15 cellular contexts compared by ENCODE assay signal in the genomic region with DNA sequence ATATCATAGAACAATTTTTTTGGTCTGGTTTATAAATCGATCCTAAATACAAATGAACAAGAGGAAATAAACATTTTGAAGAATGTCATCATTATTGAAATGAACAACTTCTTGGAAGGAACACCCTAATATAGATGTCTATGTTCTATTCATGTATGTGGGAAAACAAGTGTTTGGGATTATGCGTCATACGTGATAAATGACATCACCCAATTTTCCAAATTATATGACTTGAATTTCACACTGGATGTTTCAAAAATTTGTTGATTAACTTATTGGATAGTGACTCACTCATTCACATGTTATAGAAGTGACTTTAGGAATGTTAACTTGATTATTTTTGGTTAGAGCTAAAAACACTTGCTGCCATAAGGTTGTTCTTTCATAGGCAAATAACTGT. TPM values are rescaled to one million over a fixed set of nuclear protein-coding genes. Genes with fewer than 3 reads are reported as not detected.
DNase-seq lines count a peak whose midpoint lies in the region; ATAC-seq, FAIRE-seq and TF ChIP-seq lines count a peak whose summit lies in the region.
"Had no signal": no experiment of that assay in that cellular context is flagged by ENCODE, and none has a peak within 500 bp of the region (broad histone marks: within the 10 kb centered on the region; RNA-seq: fewer than 3 reads in every experiment).

No MANE protein-coding gene starts in this region.

- CTCF ChIA-PET in endothelial cell of umbilical vein (lab: Charles Lee), result interaction anchor here (1.5 to 1.7 kb wide), 2 partner anchors 10 to 12 kb away, joined by 3 to 4 read pairs; no protein-coding TSS in a partner anchor

- H3K36me3 Mint-ChIP-seq in CD4-positive, CD25-positive, alpha-beta regulatory T cell, result peaks cover 42% of the 10 kb centered on the region
- 0 out of 3 replicates have a peak, but pooled peaks cover 3% of the 10 kb centered on the region for H3K36me3 Mint-ChIP-seq in GM23338 (ENCODE audit: low read depth)

- TF ChIP-seq POLR2A in endothelial cell of umbilical vein (IDR thresholded peaks at IDR 0.05; ENCODE audit: low read depth, low read length), result no peak

- H3K9me2 ChIP-seq in GM23338 (ENCODE audit: insufficient read depth), result no peaks in the 10 kb centered on the region

- H3K4me1 Mint-ChIP-seq in CD4-positive, CD25-positive, alpha-beta regulatory T cell, result peaks cover 23 to 59% (median 44%) of the 10 kb centered on the region in 4 donors
- peaks cover 21% of the 10 kb centered on the region for H3K4me1 Mint-ChIP-seq in GM23338

- H3K4me3 Mint-ChIP-seq in CD4-positive, CD25-positive, alpha-beta regulatory T cell, result no peak overlapping the region
- no peak overlapping the region for H3K4me3 Mint-ChIP-seq in GM23338
- H3K4me3 Mint-ChIP-seq: CD8-positive, alpha-beta T cell had no signal

- no peak overlapping the region for H3K4me2 ChIP-seq in GM23338
- no peak overlapping the region for H3K4me2 ChIP-seq in endothelial cell of umbilical vein (ENCODE audit: insufficient read depth, low read length)

- TF ChIP-seq CTCF in GM23338 (conservative IDR thresholded peaks at IDR 0.05; ENCODE audit: low read depth in 2 of 2), result no peak
- no peak for TF ChIP-seq CTCF in endothelial cell of umbilical vein (IDR thresholded peaks at IDR 0.05; ENCODE audit: extremely low read depth in 1 of 2, insufficient read depth in 1 of 2, low read depth in 1 of 2, low read length in 2 of 2)

- H4K20me1 ChIP-seq in GM23338 (replicated peaks; ENCODE audit: insufficient read depth), result no peaks in the 10 kb centered on the region
- H4K20me1 ChIP-seq in endothelial cell of umbilical vein (replicated peaks; ENCODE audit: control insufficient read depth, extremely low read depth, insufficient read depth, low read length), result no peaks in the 10 kb centered on the region

- FAIRE-seq in endothelial cell of umbilical vein (lab: Jason Lieb, UNC), result no peak
- FAIRE-seq: A204.1, H54 had no signal

- peak overlapping the region; percentile 43 for H3K27ac ChIP-seq in CD4-positive, CD25-positive, alpha-beta regulatory T cell (ENCODE audit: insufficient read depth, low read length, poor library complexity, severe bottlenecking)
- H3K27ac ChIP-seq in GM23338 (ENCODE audit: low read depth) (no peak overlapping the region), SK-N-MC (peak overlapping the region; percentile 96), endothelial cell of umbilical vein (ENCODE audit: insufficient read depth, low read depth, low read length) (no peak overlapping the region)
- H3K27ac ChIP-seq: C4-2B had no signal

- H3F3A ChIP-seq in GM23338 (replicated peaks; ENCODE audit: low read depth), result no peaks in the 10 kb centered on the region

- no peak for DNase-seq in CD4-positive, CD25-positive, alpha-beta regulatory T cell
- DNase-seq in GM23338 (ENCODE audit: low spot score) (no peak), SK-N-MC (ENCODE audit: low read depth, low spot score) (no peak), endothelial cell of umbilical vein (ENCODE audit: low read depth, low spot score) (no peak), DMS53 treated with DMSO at 0.1 percent for 48 hours (lab: John Stamatoyannopoulos, UW; ENCODE audit: unreplicated experiment) (no peak)
- no peak for DNase-seq in stimulated activated naive CD4-positive, alpha-beta T cell (lab: John Stamatoyannopoulos, UW)
- DNase-seq: BE2C; CD8-positive, alpha-beta T cell; COR-L47 had no signal

- no peaks in the 10 kb centered on the region for H3K9me3 ChIP-seq in CD4-positive, CD25-positive, alpha-beta regulatory T cell (ENCODE audit: control insufficient read depth in 2 of 2, low read length in 2 of 2)
- no peaks in the 10 kb centered on the region for H3K9me3 ChIP-seq in SK-N-MC (ENCODE audit: low read depth, low read length)
- no peaks in the 10 kb centered on the region for H3K9me3 ChIP-seq in endothelial cell of umbilical vein (replicated peaks; ENCODE audit: control insufficient read depth, insufficient read depth, low read length)
- H3K9me3 ChIP-seq: BE2C had no signal

- H3K36me3 ChIP-seq in CD4-positive, CD25-positive, alpha-beta regulatory T cell (ENCODE audit: control insufficient read depth, insufficient read depth, low read length), result peaks cover 3% of the 10 kb centered on the region
- H3K36me3 ChIP-seq in GM23338 (ENCODE audit: insufficient read depth), result no peaks in the 10 kb centered on the region
- peaks cover 24% of the 10 kb centered on the region for H3K36me3 ChIP-seq in SK-N-MC (ENCODE audit: insufficient read depth, low read length)
- no peaks in the 10 kb centered on the region for H3K36me3 ChIP-seq in endothelial cell of umbilical vein (ENCODE audit: control insufficient read depth in 2 of 2, extremely low read depth in 1 of 2, insufficient read depth in 2 of 2, low read length in 2 of 2)
- H3K36me3 ChIP-seq: BE2C had no signal

- H3K79me2 ChIP-seq in GM23338 (replicated peaks; ENCODE audit: insufficient read depth) (no peaks in the 10 kb centered on the region), endothelial cell of umbilical vein (ENCODE audit: control insufficient read depth, insufficient read depth, low read length) (no peaks in the 10 kb centered on the region)

- intact Hi-C loops in endothelial cell of umbilical vein (cut with micrococcal nuclease), result no loop called here

- no peak overlapping the region for H2AFZ ChIP-seq in GM23338
- H2AFZ ChIP-seq in endothelial cell of umbilical vein (ENCODE audit: low read depth, low read length), result no peak overlapping the region

- peak overlapping the region; percentile 56 for H3K4me3 ChIP-seq in CD4-positive, CD25-positive, alpha-beta regulatory T cell (ENCODE audit: low read depth, low read length)
- H3K4me3 ChIP-seq in GM23338 (no peak overlapping the region), SK-N-MC (no peak overlapping the region), endothelial cell of umbilical vein (replicated peaks in 1 of 3; ENCODE audit: insufficient read depth in 1 of 3, low read depth in 1 of 3, low read length in 3 of 3) (no peak overlapping the region)

- BruUV-seq in endothelial cell of umbilical vein (replicated peaks; lab: Mats Ljungman, UMichigan), result no TSS peak

- POLR2A ChIA-PET in endothelial cell of umbilical vein (lab: Charles Lee), result no interaction called here

- H3K9ac ChIP-seq in SK-N-MC (ENCODE audit: insufficient read length) (no peak overlapping the region), endothelial cell of umbilical vein (replicated peaks; ENCODE audit: extremely low read depth, insufficient read depth, low read length) (no peak overlapping the region)

- peak overlapping the region in 2 of 3 donors; percentile 25 to 90 for H3K27ac Mint-ChIP-seq in CD4-positive, CD25-positive, alpha-beta regulatory T cell
- peak overlapping the region; percentile 39; the same call in 1 of the 2 replicates for H3K27ac Mint-ChIP-seq in GM23338
- H3K27ac Mint-ChIP-seq: CD8-positive, alpha-beta T cell had no signal

- dilution Hi-C loops in endothelial cell of umbilical vein (cut with MboI; ENCODE audit: extremely low pct_ligation_motif_present, low sequenced_read_pairs), result no loop called here

- peaks cover 33% of the 10 kb centered on the region for H3K4me1 ChIP-seq in CD4-positive, CD25-positive, alpha-beta regulatory T cell (ENCODE audit: control insufficient read depth, insufficient read depth, low read length, poor library complexity, severe bottlenecking)
- H3K4me1 ChIP-seq in GM23338 (ENCODE audit: insufficient read depth) (peaks cover 5% of the 10 kb centered on the region; the same call in 1 of the 2 replicates), endothelial cell of umbilical vein (ENCODE audit: control insufficient read depth, extremely low read depth, insufficient read depth, low read length) (no peaks in the 10 kb centered on the region)
- H3K4me1 ChIP-seq: BE2C had no signal

- H3K9me3 Mint-ChIP-seq in CD4-positive, CD25-positive, alpha-beta regulatory T cell, result peaks cover 0 to 5% (median 0%) of the 10 kb centered on the region in 7 donors
- no peaks in the 10 kb centered on the region for H3K9me3 Mint-ChIP-seq in GM23338
- H3K9me3 Mint-ChIP-seq: CD8-positive, alpha-beta T cell; IgD-negative memory B cell had no signal

- no peaks in the 10 kb centered on the region for H3K27me3 Mint-ChIP-seq in CD4-positive, CD25-positive, alpha-beta regulatory T cell
- H3K27me3 Mint-ChIP-seq in GM23338 (ENCODE audit: insufficient read depth, low read depth, poor library complexity), result peaks cover 4% of the 10 kb centered on the region
- H3K27me3 Mint-ChIP-seq: IgD-negative memory B cell had no signal

- no peak for ATAC-seq in CD4-positive, CD25-positive, alpha-beta regulatory T cell (ENCODE audit: low read depth in 2 of 2)
- no peak for ATAC-seq in GM23338
- no peak for ATAC-seq in GM21360 (IDR thresholded peaks at IDR 0.05; ENCODE audit: unreplicated experiment)
- ATAC-seq: CD8-positive, alpha-beta T cell; HCT116 had no signal

- no peaks in the 10 kb centered on the region for H3K9me1 ChIP-seq in endothelial cell of umbilical vein (replicated peaks; ENCODE audit: control insufficient read depth, extremely low read depth, insufficient read depth, low read length)

- H3K27me3 ChIP-seq in CD4-positive, CD25-positive, alpha-beta regulatory T cell (ENCODE audit: control insufficient read depth, insufficient read depth, low read length), result no peaks in the 10 kb centered on the region
- H3K27me3 ChIP-seq in GM23338 (ENCODE audit: insufficient read depth) (no peaks in the 10 kb centered on the region), endothelial cell of umbilical vein (ENCODE audit: control insufficient read depth in 2 of 2, insufficient read depth in 2 of 2, low read length in 2 of 2) (no peaks in the 10 kb centered on the region)
- H3K27me3 ChIP-seq: BE2C had no signal

TF ChIP-seq in GM23338, 12 proteins besides CTCF, POLR2A, EP300 and RAD21 (continues in another document):
- TF ChIP-seq EZH2phosphoT487 (IDR thresholded peaks at IDR 0.05; ENCODE audit: unreplicated experiment), result no peak

TF ChIP-seq in endothelial cell of umbilical vein, 7 proteins besides CTCF, POLR2A, EP300 and RAD21:
- TF ChIP-seq JUN (IDR thresholded peaks at IDR 0.05; ENCODE audit: borderline replicate concordance, insufficient read depth, insufficient read length, low read depth) (peak; percentile 21), FOS (IDR thresholded peaks at IDR 0.05; ENCODE audit: borderline replicate concordance, insufficient read depth, low read length) (no peak)

RNA-seq across cellular contexts. Expression of a gene that starts 18.6 kb away (rescaled TPM):
- total RNA-seq in CD4-positive, CD25-positive, alpha-beta regulatory T cell, result 12.5 TPM
- polyA plus RNA-seq in CD4-positive, CD25-positive, alpha-beta regulatory T cell, result 1 to 10 TPM; 3.5 to 8.4 (median 6.5) TPM
- total RNA-seq in GM23338 (2014; rRNA removed; shearing (Covaris generic)), result 2.7 and 4.0 TPM in 2 replicates
- 3.0 and 4.4 TPM in 2 replicates for polyA plus RNA-seq in GM23338 (2016; fragmentation: Nextera tagmentation; extraction: Ambion mirVana)
- total RNA-seq in endothelial cell of umbilical vein, result 3.7 and 3.9 TPM in 2 replicates
- 1.6 and 1.7 TPM in 2 replicates for polyA plus RNA-seq in endothelial cell of umbilical vein
- polyA plus RNA-seq in endothelial cell of umbilical vein (2011; cell fraction: cytosol; rRNA removed), result 3.0 and 3.1 TPM in 2 replicates
- 3.6 and 3.7 TPM in 2 replicates for polyA plus RNA-seq in endothelial cell of umbilical vein (2011; cell fraction: nucleus; rRNA removed)
- polyA plus RNA-seq in endothelial cell of umbilical vein (2012), result 3.5 TPM in 2 replicates
- polyA minus RNA-seq in endothelial cell of umbilical vein, result 3.3 and 3.4 TPM in 2 replicates
- 1.8 TPM for polyA minus RNA-seq in endothelial cell of umbilical vein (2011; cell fraction: cytosol; rRNA and poly(A)+ RNA removed)
- 2.4 and 4.6 TPM in 2 replicates for polyA minus RNA-seq in endothelial cell of umbilical vein (2011; cell fraction: nucleus; rRNA and poly(A)+ RNA removed)

Comparison
In these comparisons a context has a peak if more than half of its experiments do, and no peak if none do; other contexts are left out.
1. H3K27ac ChIP-seq: peak in CD4-positive, CD25-positive, alpha-beta regulatory T cell (single experiment) and SK-N-MC (single experiment); none in GM23338 (single experiment) and endothelial cell of umbilical vein (single experiment).